Comparison of ENCODE assay signal across 15 cellular contexts in genomic region chr2:38093503-38093902, GRCh38. TPM values are rescaled to one million over a fixed set of nuclear protein-coding genes. Genes with fewer than 3 reads are reported as not detected.
DNase-seq lines count a peak whose midpoint lies in the region; ATAC-seq and TF ChIP-seq lines count a peak whose summit lies in the region.
"Had no signal": no experiment of that assay in that cellular context is flagged by ENCODE, and none has a peak within 500 bp of the region (broad histone marks: within the 10 kb centered on the region; RNA-seq: fewer than 3 reads in every experiment).

No MANE protein-coding gene starts in this region.

- TF ChIP-seq POLR2A in stomach (IDR thresholded peaks at IDR 0.05), result no peak

- TF ChIP-seq CTCF in fibroblast of the aortic adventitia (IDR thresholded peaks at IDR 0.05; ENCODE audit: insufficient read depth, low read length), result no peak
- TF ChIP-seq CTCF in stomach (IDR thresholded peaks at IDR 0.05), result no peak

- H3K27ac ChIP-seq in SK-N-MC, result peak overlapping the region; percentile 86
- peak overlapping the region; percentile 17 to 79 (median 70) for H3K27ac ChIP-seq in stomach
- H3K27ac ChIP-seq: neutrophil had no signal

- no peak overlapping the region for H3K4me3 Mint-ChIP-seq in activated naive CD8-positive, alpha-beta T cell treated with anti-CD3 and anti-CD28 coated beads, Interleukin-2, amount 50 U/mL, for 24 hours
- H3K4me3 Mint-ChIP-seq in activated naive CD8-positive, alpha-beta T cell treated with anti-CD3 and anti-CD28 coated beads for 36 hours, result no peak overlapping the region
- H3K4me3 Mint-ChIP-seq in activated T-helper 1 cell treated with anti-CD3 and anti-CD28 coated beads, Interleukin-12 subunit alpha, Interleukin-12 subunit beta, Interleukin-2, Interleukin-4 antibody, amounts not matched to agents 30 ng/mL and 10 ng/mL and 1 ng/mL, durations not matched to agents 14 hours and 24 hours and 36 hours, result no peak overlapping the region
- H3K4me3 Mint-ChIP-seq: T-cell had no signal

- H3K36me3 ChIP-seq in SK-N-MC (ENCODE audit: insufficient read depth, low read length) (no peaks in the 10 kb centered on the region), stomach (no peaks in the 10 kb centered on the region)
- H3K36me3 ChIP-seq: neutrophil had no signal

- peaks cover 20% of the 10 kb centered on the region for H3K4me1 Mint-ChIP-seq in activated naive CD8-positive, alpha-beta T cell treated with anti-CD3 and anti-CD28 coated beads, Interleukin-2, amount 50 U/mL, for 24 hours
- peaks cover 33% of the 10 kb centered on the region for H3K4me1 Mint-ChIP-seq in activated naive CD8-positive, alpha-beta T cell treated with anti-CD3 and anti-CD28 coated beads for 36 hours
- peaks cover 46% of the 10 kb centered on the region for H3K4me1 Mint-ChIP-seq in activated T-helper 1 cell treated with anti-CD3 and anti-CD28 coated beads, Interleukin-12 subunit alpha, Interleukin-12 subunit beta, Interleukin-2, Interleukin-4 antibody, amounts not matched to agents 30 ng/mL and 10 ng/mL and 1 ng/mL, durations not matched to agents 14 hours and 24 hours and 36 hours (ENCODE audit: low read depth)

- peaks cover 48% of the 10 kb centered on the region for H3K27me3 Mint-ChIP-seq in activated naive CD8-positive, alpha-beta T cell treated with anti-CD3 and anti-CD28 coated beads, Interleukin-2, amount 50 U/mL, for 24 hours
- H3K27me3 Mint-ChIP-seq in activated naive CD8-positive, alpha-beta T cell treated with anti-CD3 and anti-CD28 coated beads for 36 hours, result peaks cover 59% of the 10 kb centered on the region
- peaks cover 18% of the 10 kb centered on the region for H3K27me3 Mint-ChIP-seq in activated T-helper 1 cell treated with anti-CD3 and anti-CD28 coated beads, Interleukin-12 subunit alpha, Interleukin-12 subunit beta, Interleukin-2, Interleukin-4 antibody, amounts not matched to agents 30 ng/mL and 10 ng/mL and 1 ng/mL, durations not matched to agents 14 hours and 24 hours and 36 hours (ENCODE audit: insufficient read depth)

- no peak for DNase-seq in activated naive CD8-positive, alpha-beta T cell treated with anti-CD3 and anti-CD28 coated beads, Interleukin-2, amount 50 U/mL, for 24 hours
- no peak for DNase-seq in activated naive CD8-positive, alpha-beta T cell treated with anti-CD3 and anti-CD28 coated beads for 36 hours
- no peak for DNase-seq in SK-N-MC (ENCODE audit: low read depth, low spot score)
- peak; percentile 84 for DNase-seq in fibroblast of the aortic adventitia (ENCODE audit: low read depth)
- no peak for DNase-seq in stomach
- DNase-seq in D341Med (ENCODE audit: low spot score), result no peak
- no peak for DNase-seq in activated T-helper 1 cell treated with anti-CD3 and anti-CD28 coated beads, Interleukin-12 subunit alpha, Interleukin-12 subunit beta, Interleukin-2, Interleukin-4 antibody, amounts not matched to agents 30 ng/mL and 10 ng/mL and 1 ng/mL, durations not matched to agents 14 hours and 24 hours and 36 hours (ENCODE audit: low spot score)
- DNase-seq in T-helper 9 cell, result no peak
- DNase-seq: amygdala; COR-L47; NCI-H1417 treated with DMSO at 0.1 percent for 48 hours; stimulated activated naive CD4-positive, alpha-beta T cell treated with Interleukin-2 at 50 U/mL for 16 hours; T-cell had no signal

- H3K4me3 ChIP-seq in SK-N-MC (no peak overlapping the region), fibroblast of the aortic adventitia (ENCODE audit: low read depth, low read length) (no peak overlapping the region), stomach (no peak overlapping the region)
- H3K4me3 ChIP-seq: coronary artery had no signal

- H3K36me3 Mint-ChIP-seq in activated naive CD8-positive, alpha-beta T cell treated with anti-CD3 and anti-CD28 coated beads, Interleukin-2, amount 50 U/mL, for 24 hours (ENCODE audit: low read depth), result no peaks in the 10 kb centered on the region
- H3K36me3 Mint-ChIP-seq in activated naive CD8-positive, alpha-beta T cell treated with anti-CD3 and anti-CD28 coated beads for 36 hours, result peaks cover 2% of the 10 kb centered on the region
- no peaks in the 10 kb centered on the region for H3K36me3 Mint-ChIP-seq in activated T-helper 1 cell treated with anti-CD3 and anti-CD28 coated beads, Interleukin-12 subunit alpha, Interleukin-12 subunit beta, Interleukin-2, Interleukin-4 antibody, amounts not matched to agents 30 ng/mL and 10 ng/mL and 1 ng/mL, durations not matched to agents 14 hours and 24 hours and 36 hours (ENCODE audit: low read depth)
- H3K36me3 Mint-ChIP-seq: T-cell had no signal

- peaks cover 9 to 53% (median 32%) of the 10 kb centered on the region in 4 donors for H3K4me1 ChIP-seq in stomach

- no peak overlapping the region for H3K27ac Mint-ChIP-seq in activated naive CD8-positive, alpha-beta T cell treated with anti-CD3 and anti-CD28 coated beads, Interleukin-2, amount 50 U/mL, for 24 hours
- no peak overlapping the region for H3K27ac Mint-ChIP-seq in activated naive CD8-positive, alpha-beta T cell treated with anti-CD3 and anti-CD28 coated beads for 36 hours
- no peak overlapping the region for H3K27ac Mint-ChIP-seq in activated T-helper 1 cell treated with anti-CD3 and anti-CD28 coated beads, Interleukin-12 subunit alpha, Interleukin-12 subunit beta, Interleukin-2, Interleukin-4 antibody, amounts not matched to agents 30 ng/mL and 10 ng/mL and 1 ng/mL, durations not matched to agents 14 hours and 24 hours and 36 hours
- H3K27ac Mint-ChIP-seq: T-cell had no signal

- no peak for TF ChIP-seq EP300 in stomach (IDR thresholded peaks at IDR 0.05)

- 82 to 100% (median 93%) methylated on average over 1 of the region's 1 CpG for WGBS in stomach, 5 donors

- intact Hi-C loops in stomach (cut with DNase I; ENCODE audit: low total_unique reads), result no loop called here
- intact Hi-C loops in activated T-helper 1 cell treated with anti-CD3 and anti-CD28 coated beads, Interleukin-12 subunit alpha, Interleukin-12 subunit beta, Interleukin-2, Interleukin-4 antibody, amounts not matched to agents 30 ng/mL and 10 ng/mL and 1 ng/mL, durations not matched to agents 14 hours and 24 hours and 36 hours (cut with micrococcal nuclease), result no loop called here

- ATAC-seq in activated naive CD8-positive, alpha-beta T cell treated with anti-CD3 and anti-CD28 coated beads, Interleukin-2, amount 50 U/mL, for 24 hours, result peak; percentile 63
- ATAC-seq: T-cell had no signal

- H3K27me3 ChIP-seq in stomach, result peaks cover 0 to 10% (median 0%) of the 10 kb centered on the region in 3 donors

- H3K9me3 ChIP-seq in SK-N-MC (ENCODE audit: low read depth, low read length) (no peaks in the 10 kb centered on the region), stomach (no peaks in the 10 kb centered on the region)
- H3K9me3 ChIP-seq: neutrophil had no signal

- no peaks in the 10 kb centered on the region for H3K9me3 Mint-ChIP-seq in activated naive CD8-positive, alpha-beta T cell treated with anti-CD3 and anti-CD28 coated beads, Interleukin-2, amount 50 U/mL, for 24 hours
- H3K9me3 Mint-ChIP-seq in activated naive CD8-positive, alpha-beta T cell treated with anti-CD3 and anti-CD28 coated beads for 36 hours, result no peaks in the 10 kb centered on the region
- no peaks in the 10 kb centered on the region for H3K9me3 Mint-ChIP-seq in activated T-helper 1 cell treated with anti-CD3 and anti-CD28 coated beads, Interleukin-12 subunit alpha, Interleukin-12 subunit beta, Interleukin-2, Interleukin-4 antibody, amounts not matched to agents 30 ng/mL and 10 ng/mL and 1 ng/mL, durations not matched to agents 14 hours and 24 hours and 36 hours
- H3K9me3 Mint-ChIP-seq: T-cell had no signal

- no peak overlapping the region for H3K9ac ChIP-seq in SK-N-MC (ENCODE audit: insufficient read length)

RNA-seq across cellular contexts. Expression of gene CYP1B1, which starts 17.6 kb away (rescaled TPM):
- 10 to 100 TPM; 21.7 to 23.5 TPM for total RNA-seq in activated naive CD8-positive, alpha-beta T cell treated with anti-CD3 and anti-CD28 coated beads for 36 hours
- total RNA-seq in fibroblast of the aortic adventitia (ENCODE audit: low replicate concordance) (146 and 199 TPM in 2 replicates), stomach (100 to 1,000 TPM in 2 of 5 donors, 10 to 100 TPM in 2, 1 to 10 TPM in 1; 7.5 to 141 (median 42.7) TPM)
- 10 to 100 TPM; 13.7 to 27.3 (median 19.9) TPM for polyA plus RNA-seq in stomach
- 12.7 and 14.7 TPM in 2 replicates for total RNA-seq in activated T-helper 1 cell treated with anti-CD3 and anti-CD28 coated beads, Interleukin-12 subunit alpha, Interleukin-12 subunit beta, Interleukin-2, Interleukin-4 antibody, amounts not matched to agents 30 ng/mL and 10 ng/mL and 1 ng/mL, durations not matched to agents 14 hours and 24 hours and 36 hours
